ENCODE assay signal across 8 cellular contexts in genomic region chr7:139855498-139856270, GRCh38. TPM values are rescaled to one million over a fixed set of nuclear protein-coding genes. Genes with fewer than 3 reads are reported as not detected.
DNase-seq lines count a peak whose midpoint lies in the region; ATAC-seq and TF ChIP-seq lines count a peak whose summit lies in the region.

No MANE protein-coding gene starts in this region.

- POLR2A ChIA-PET in activated CD4-positive, alpha-beta memory T cell treated with anti-CD3 and anti-CD28 coated beads, Interleukin-2, amount 10 ng/mL, durations not matched to agents 7 days and 5 days (lab: Charles Lee) = interaction anchor here (1.2 to 1.9 kb wide), 3 partner anchors 22 to 60 kb away, joined by 4 read pairs; no protein-coding TSS in a partner anchor

- H3K4me3 Mint-ChIP-seq in activated naive CD4-positive, alpha-beta T cell treated with anti-CD3 and anti-CD28 coated beads for 36 hours = no peak overlapping the region
- no peak overlapping the region for H3K4me3 Mint-ChIP-seq in activated CD4-positive, alpha-beta memory T cell treated with anti-CD3 and anti-CD28 coated beads, Interleukin-2, amount 10 ng/mL, durations not matched to agents 7 days and 5 days
- H3K4me3 Mint-ChIP-seq in endothelial cell (ENCODE audit: unreplicated experiment) = no peak overlapping the region

- CTCF ChIA-PET in activated naive CD4-positive, alpha-beta T cell treated with anti-CD3 and anti-CD28 coated beads for 36 hours (lab: Charles Lee) = no interaction called here
- CTCF ChIA-PET in activated CD4-positive, alpha-beta memory T cell treated with anti-CD3 and anti-CD28 coated beads, Interleukin-2, amount 10 ng/mL, durations not matched to agents 7 days and 5 days (lab: Charles Lee) = interaction anchor here (1.3 kb wide), 1 partner anchor 210 kb away, joined by 5 read pairs; no protein-coding TSS in a partner anchor

- TF ChIP-seq CTCF in endothelial cell (IDR thresholded peaks at IDR 0.05; ENCODE audit: unreplicated experiment) = no peak

- no peaks in the 10 kb centered on the region for H3K36me3 Mint-ChIP-seq in activated naive CD4-positive, alpha-beta T cell treated with anti-CD3 and anti-CD28 coated beads for 36 hours (ENCODE audit: low read depth)
- H3K36me3 Mint-ChIP-seq in activated CD4-positive, alpha-beta memory T cell treated with anti-CD3 and anti-CD28 coated beads, Interleukin-2, amount 10 ng/mL, durations not matched to agents 7 days and 5 days (ENCODE audit: low read depth) = peaks cover 21% of the 10 kb centered on the region
- H3K36me3 Mint-ChIP-seq in endothelial cell (ENCODE audit: low read depth, unreplicated experiment) = no peaks in the 10 kb centered on the region

- peaks cover 28% of the 10 kb centered on the region for H3K4me1 Mint-ChIP-seq in activated naive CD4-positive, alpha-beta T cell treated with anti-CD3 and anti-CD28 coated beads for 36 hours (ENCODE audit: low read depth)
- H3K4me1 Mint-ChIP-seq in activated CD4-positive, alpha-beta memory T cell treated with anti-CD3 and anti-CD28 coated beads, Interleukin-2, amount 10 ng/mL, durations not matched to agents 7 days and 5 days = peaks cover 28% of the 10 kb centered on the region
- H3K4me1 Mint-ChIP-seq in endothelial cell (ENCODE audit: unreplicated experiment) = peaks cover 6% of the 10 kb centered on the region

- intact Hi-C loops in activated naive CD4-positive, alpha-beta T cell treated with anti-CD3 and anti-CD28 coated beads for 36 hours (cut with micrococcal nuclease) = no loop called here

- peak overlapping the region; percentile 1 for H3K27ac Mint-ChIP-seq in activated naive CD4-positive, alpha-beta T cell treated with anti-CD3 and anti-CD28 coated beads for 36 hours
- H3K27ac Mint-ChIP-seq in activated CD4-positive, alpha-beta memory T cell treated with anti-CD3 and anti-CD28 coated beads, Interleukin-2, amount 10 ng/mL, durations not matched to agents 7 days and 5 days = peak overlapping the region; percentile 72
- no peak overlapping the region for H3K27ac Mint-ChIP-seq in endothelial cell (ENCODE audit: unreplicated experiment)

- H3K9me3 Mint-ChIP-seq in activated naive CD4-positive, alpha-beta T cell treated with anti-CD3 and anti-CD28 coated beads for 36 hours = no peaks in the 10 kb centered on the region
- peaks cover 5% of the 10 kb centered on the region for H3K9me3 Mint-ChIP-seq in activated CD4-positive, alpha-beta memory T cell treated with anti-CD3 and anti-CD28 coated beads, Interleukin-2, amount 10 ng/mL, durations not matched to agents 7 days and 5 days
- no peaks in the 10 kb centered on the region for H3K9me3 Mint-ChIP-seq in endothelial cell (ENCODE audit: unreplicated experiment)

- ATAC-seq in HG03175 (IDR thresholded peaks at IDR 0.05; ENCODE audit: unreplicated experiment) (peak; percentile 75), GM18870 (IDR thresholded peaks at IDR 0.05; ENCODE audit: unreplicated experiment) (no peak)

- peak; percentile 31 for DNase-seq in activated naive CD4-positive, alpha-beta T cell treated with anti-CD3 and anti-CD28 coated beads for 36 hours
- no peak for DNase-seq in activated naive CD4-positive, alpha-beta T cell (lab: John Stamatoyannopoulos, UW)
- DNase-seq in activated CD4-positive, alpha-beta memory T cell treated with anti-CD3 and anti-CD28 coated beads, Interleukin-2, amount 10 ng/mL, durations not matched to agents 7 days and 5 days = peak; percentile 35
- DNase-seq in midbrain (lab: John Stamatoyannopoulos, UW) (peak; percentile 30), endothelial cell (ENCODE audit: low spot score) (no peak), NCI-H510A (lab: John Stamatoyannopoulos, UW) (no peak)

- no peaks in the 10 kb centered on the region for H3K27me3 Mint-ChIP-seq in activated naive CD4-positive, alpha-beta T cell treated with anti-CD3 and anti-CD28 coated beads for 36 hours (ENCODE audit: low read depth)
- no peaks in the 10 kb centered on the region for H3K27me3 Mint-ChIP-seq in activated CD4-positive, alpha-beta memory T cell treated with anti-CD3 and anti-CD28 coated beads, Interleukin-2, amount 10 ng/mL, durations not matched to agents 7 days and 5 days
- H3K27me3 Mint-ChIP-seq in endothelial cell (ENCODE audit: unreplicated experiment) = no peaks in the 10 kb centered on the region

RNA-seq across cellular contexts. Expression of gene TBXAS1, which starts 26.6 kb away (rescaled TPM):
- total RNA-seq in activated naive CD4-positive, alpha-beta T cell treated with anti-CD3 and anti-CD28 coated beads for 36 hours = 1 to 10 TPM in 1 of 2 experiments, under 1 TPM in 1; 0.83 to 1.1 TPM
- 10 to 100 TPM; 27.4 to 28.7 TPM for total RNA-seq in activated CD4-positive, alpha-beta memory T cell treated with anti-CD3 and anti-CD28 coated beads, Interleukin-2, amount 10 ng/mL, durations not matched to agents 7 days and 5 days
- total RNA-seq in endothelial cell (ENCODE audit: unreplicated experiment) = 1.3 TPM

Comparison
In these comparisons a context has a peak if more than half of its experiments do, and no peak if none do; other contexts are left out.
1. DNase-seq: peak in activated naive CD4-positive, alpha-beta T cell treated with anti-CD3 and anti-CD28 coated beads for 36 hours (single experiment), activated CD4-positive, alpha-beta memory T cell treated with anti-CD3 and anti-CD28 coated beads, Interleukin-2, amount 10 ng/mL, durations not matched to agents 7 days and 5 days (single experiment) and midbrain (single experiment); none in activated naive CD4-positive, alpha-beta T cell (0 of 4), endothelial cell (single experiment) and NCI-H510A (single experiment).
2. RNA of gene TBXAS1, which starts 26.6 kb away (total RNA-seq): 27.4 to 28.7 TPM in activated CD4-positive, alpha-beta memory T cell treated with anti-CD3 and anti-CD28 coated beads, Interleukin-2, amount 10 ng/mL, durations not matched to agents 7 days and 5 days; 1.3 TPM in endothelial cell (single experiment) and 0.83 to 1.1 TPM in activated naive CD4-positive, alpha-beta T cell treated with anti-CD3 and anti-CD28 coated beads for 36 hours; every median in the first group is over 10 times any median in the second.